In the genomic region with DNA sequence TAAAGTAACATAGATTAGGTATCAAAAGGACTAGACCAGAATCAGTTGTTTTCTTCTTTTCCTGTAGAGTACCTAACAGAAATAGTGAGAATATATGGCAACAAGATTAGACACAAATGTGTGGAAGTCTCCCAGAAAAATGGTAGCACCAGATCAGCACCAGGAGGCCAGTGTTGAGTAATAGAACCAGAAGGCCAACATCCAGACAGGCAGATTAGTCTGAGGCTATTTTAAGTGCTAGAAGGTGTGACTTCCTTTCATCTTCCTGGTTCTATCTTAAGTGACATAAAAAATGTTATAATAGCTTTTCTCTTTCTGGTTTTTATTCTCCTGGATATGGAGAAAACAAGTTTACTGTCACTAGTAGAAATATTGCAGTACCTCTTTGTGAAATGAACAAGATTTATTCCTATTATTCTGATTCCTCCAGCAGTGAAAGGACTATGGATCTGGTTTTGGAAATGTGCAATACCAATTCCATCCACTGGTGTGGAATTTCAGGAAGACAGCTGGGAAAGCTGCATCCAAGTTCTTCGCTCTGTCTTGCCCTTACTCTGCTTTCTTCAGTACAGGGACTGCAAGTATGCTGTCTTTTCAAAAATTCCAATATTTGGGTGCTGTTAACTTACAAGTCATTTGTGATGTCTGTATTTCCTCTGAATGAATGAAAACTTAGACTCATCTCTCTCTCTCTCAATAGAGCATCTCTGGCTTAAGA, we compare ENCODE assay signal across 7 cellular contexts. TPM values are rescaled to one million over a fixed set of nuclear protein-coding genes. Genes with fewer than 3 reads are reported as not detected.
DNase-seq lines count a peak whose midpoint lies in the region; ATAC-seq and TF ChIP-seq lines count a peak whose summit lies in the region.
"Had no signal": no experiment of that assay in that cellular context is flagged by ENCODE, and none has a peak within 500 bp of the region (broad histone marks: within the 10 kb centered on the region; RNA-seq: fewer than 3 reads in every experiment).

No MANE protein-coding gene starts in this region.

- no peak for ATAC-seq in HG03457 (IDR thresholded peaks at IDR 0.05; ENCODE audit: unreplicated experiment)

- H3K79me2 ChIP-seq in mesendoderm (ENCODE audit: control insufficient read depth, insufficient read depth, low read length), result no peaks in the 10 kb centered on the region

- H3K27ac ChIP-seq in WERI-Rb-1, result no peak overlapping the region
- no peak overlapping the region for H3K27ac ChIP-seq in mesendoderm (ENCODE audit: low read depth, low read length)

- H3K4me3 ChIP-seq in WERI-Rb-1 (ENCODE audit: low read depth, low read length) (no peak overlapping the region), mesendoderm (ENCODE audit: low read length) (no peak overlapping the region)

- TF ChIP-seq CTCF in GM12872 (IDR thresholded peaks at IDR 0.05; ENCODE audit: insufficient read depth, low read depth, low read length) (peak; percentile 36; the same call in 2 of the 3 replicates), WERI-Rb-1 (IDR thresholded peaks at IDR 0.05; ENCODE audit: low read depth, low read length) (peak; percentile 42), GM10266 (IDR thresholded peaks at IDR 0.05; ENCODE audit: control insufficient read depth, insufficient read depth, low read depth, missing control alignments) (no peak)

- H3K36me3 ChIP-seq in WERI-Rb-1, result peaks cover 16% of the 10 kb centered on the region
- no peaks in the 10 kb centered on the region for H3K36me3 ChIP-seq in mesendoderm (ENCODE audit: control insufficient read depth, insufficient read depth, low read length)

- no peak overlapping the region for H4K5ac ChIP-seq in mesendoderm (ENCODE audit: low read length)

- no CpG with 5 or more reads among the region's 1 CpG for WGBS in mesendoderm (ENCODE audit: extremely low coverage, insufficient coverage, low lambda C conversion rate)

- no peaks in the 10 kb centered on the region for H3K9me3 ChIP-seq in WERI-Rb-1 (ENCODE audit: severe bottlenecking)

- no peak overlapping the region for H3K4ac ChIP-seq in mesendoderm (ENCODE audit: low read depth, low read length)

- H4K8ac ChIP-seq in mesendoderm (ENCODE audit: low read depth, low read length), result no peak overlapping the region

- no peak overlapping the region for H2AK5ac ChIP-seq in mesendoderm (ENCODE audit: low read length)

- H3K4me1 ChIP-seq in mesendoderm (ENCODE audit: control insufficient read depth, low read depth, low read length), result no peaks in the 10 kb centered on the region

- H2BK120ac ChIP-seq in mesendoderm (ENCODE audit: low read depth, low read length), result no peak overlapping the region

- H3K4me2 ChIP-seq in mesendoderm (ENCODE audit: low read length), result no peak overlapping the region

- H3K79me1 ChIP-seq in mesendoderm (ENCODE audit: low read length), result no peaks in the 10 kb centered on the region

- no peak overlapping the region for H3K23ac ChIP-seq in mesendoderm (ENCODE audit: low read length)

- no peak overlapping the region for H3K56ac ChIP-seq in mesendoderm (ENCODE audit: low read length)

- no peak overlapping the region for H3K9ac ChIP-seq in mesendoderm (ENCODE audit: low read length)

- H3K27me3 ChIP-seq in WERI-Rb-1 (ENCODE audit: insufficient read depth, low read depth, severe bottlenecking), result no peaks in the 10 kb centered on the region
- no peaks in the 10 kb centered on the region for H3K27me3 ChIP-seq in mesendoderm (ENCODE audit: insufficient read depth, low read length, poor library complexity)

- no peak overlapping the region for H2BK15ac ChIP-seq in mesendoderm (replicated peaks; ENCODE audit: low read depth)

- no peak overlapping the region for H2BK5ac ChIP-seq in mesendoderm (ENCODE audit: low read length)

- no peak for DNase-seq in WERI-Rb-1
- peak; percentile 83 for DNase-seq in mesendoderm
- no peak for DNase-seq in NCI-H2107 (lab: John Stamatoyannopoulos, UW)
- no peak for DNase-seq in GM10266 (ENCODE audit: extremely low spot score)
- DNase-seq: right cardiac atrium had no signal

- H3K18ac ChIP-seq in mesendoderm (ENCODE audit: low read length), result no peak overlapping the region

RNA-seq across cellular contexts. Expression of a gene that starts 39.1 kb away (rescaled TPM):
- 3.6 TPM for polyA plus RNA-seq in mesendoderm (2013, experiment 1 of 2)
- polyA plus RNA-seq in mesendoderm (2013, experiment 2 of 2), result 3.9 TPM

RNA-seq across cellular contexts. Expression of a gene that starts 39.1 kb away (rescaled TPM):
- polyA plus RNA-seq in mesendoderm (2013, experiment 1 of 2), result 11.6 TPM
- polyA plus RNA-seq in mesendoderm (2013, experiment 2 of 2), result 11.7 TPM

RNA-seq across cellular contexts. Expression of a gene that starts 39.8 kb away (rescaled TPM):
- polyA plus RNA-seq in mesendoderm (2013, experiment 1 of 2), result 5.4 TPM
- 5.0 TPM for polyA plus RNA-seq in mesendoderm (2013, experiment 2 of 2)

RNA-seq across cellular contexts. Expression of a gene that starts 57.9 kb away (rescaled TPM):
- 7.0 TPM for polyA plus RNA-seq in mesendoderm (2013, experiment 1 of 2)
- polyA plus RNA-seq in mesendoderm (2013, experiment 2 of 2), result 7.5 TPM

RNA-seq across cellular contexts. Expression of a gene that starts 58.0 kb away (rescaled TPM):
- 92.6 TPM for polyA plus RNA-seq in mesendoderm (2013, experiment 1 of 2)
- 94.6 TPM for polyA plus RNA-seq in mesendoderm (2013, experiment 2 of 2)
